In genomic region chr15:59532770-59533379, GRCh38 we compare ENCODE assay signal across 9 cellular contexts.
DNase-seq lines count a peak whose midpoint lies in the region; ATAC-seq lines count a peak whose summit lies in the region.
"Had no signal": no experiment of that assay in that cellular context is flagged by ENCODE, and none has a peak within 500 bp of the region (broad histone marks: within the 10 kb centered on the region; RNA-seq: fewer than 3 reads in every experiment).

No MANE protein-coding gene starts in this region.

- H3K27ac Mint-ChIP-seq in CD4-positive, alpha-beta memory T cell, result no peak overlapping the region
- no peak overlapping the region for H3K27ac Mint-ChIP-seq in activated naive CD8-positive, alpha-beta T cell treated with anti-CD3 and anti-CD28 coated beads for 36 hours
- H3K27ac Mint-ChIP-seq: T-cell had no signal

- ATAC-seq in GM21515 (IDR thresholded peaks at IDR 0.05; ENCODE audit: unreplicated experiment) (peak; percentile 60), HG02840 (IDR thresholded peaks at IDR 0.05; ENCODE audit: low FRiP score, unreplicated experiment) (no peak)
- ATAC-seq in stimulated activated naive CD8-positive, alpha-beta T cell treated with anti-CD3 and anti-CD28 coated beads, Interleukin-15, Interleukin-2, amounts not matched to agents 100 U/mL and 50 U/mL, for 24 hours, result peak; percentile 38

- POLR2A ChIA-PET in CD4-positive, alpha-beta memory T cell (lab: Charles Lee; ENCODE audit: partially characterized antibody), result no interaction called here

- peaks cover 6% of the 10 kb centered on the region for H3K4me1 ChIP-seq in CD4-positive, alpha-beta memory T cell (ENCODE audit: insufficient read depth, low read length)

- CTCF ChIA-PET in CD4-positive, alpha-beta memory T cell (lab: Charles Lee; ENCODE audit: partially characterized antibody), result interaction anchor here (0.6 to 6.5 kb wide), 17 partner anchors 9 to 1304 kb away, joined by 3 to 72 read pairs (median 3); partner anchors contain the start of gene GTF2A2

- intact Hi-C loops in CD4-positive, alpha-beta memory T cell (cut with micrococcal nuclease), result no loop called here

- peaks cover 0 to 7% (median 5%) of the 10 kb centered on the region in 4 donors for H3K4me1 Mint-ChIP-seq in CD4-positive, alpha-beta memory T cell
- peaks cover 7% of the 10 kb centered on the region for H3K4me1 Mint-ChIP-seq in activated naive CD8-positive, alpha-beta T cell treated with anti-CD3 and anti-CD28 coated beads for 36 hours

- no peaks in the 10 kb centered on the region for H3K36me3 Mint-ChIP-seq in CD4-positive, alpha-beta memory T cell
- no peaks in the 10 kb centered on the region for H3K36me3 Mint-ChIP-seq in activated naive CD8-positive, alpha-beta T cell treated with anti-CD3 and anti-CD28 coated beads for 36 hours
- H3K36me3 Mint-ChIP-seq: T-cell had no signal

- H3K27me3 Mint-ChIP-seq in CD4-positive, alpha-beta memory T cell, result peaks cover 1 to 3% of the 10 kb centered on the region in 2 donors
- peaks cover 12% of the 10 kb centered on the region for H3K27me3 Mint-ChIP-seq in activated naive CD8-positive, alpha-beta T cell treated with anti-CD3 and anti-CD28 coated beads for 36 hours

- DNase-seq in CD4-positive, alpha-beta memory T cell, result peak in 4 of 5 donors; percentile 10 to 26 (median 16)
- peak; percentile 36 for DNase-seq in NCI-H460 (ENCODE audit: extremely low read depth, low read depth)
- DNase-seq in activated naive CD8-positive, alpha-beta T cell treated with anti-CD3 and anti-CD28 coated beads for 36 hours, result peak; percentile 16
- DNase-seq in iPS-NIHi11 (ENCODE audit: low spot score), result peak; percentile 47
- DNase-seq in stimulated activated naive CD8-positive, alpha-beta T cell treated with anti-CD3 and anti-CD28 coated beads, Interleukin-15, Interleukin-2, amounts not matched to agents 100 U/mL and 50 U/mL, for 24 hours, result peak; percentile 29
- DNase-seq in ureter (ENCODE audit: low spot score), result no peak

- no peaks in the 10 kb centered on the region for H3K36me3 ChIP-seq in CD4-positive, alpha-beta memory T cell (ENCODE audit: insufficient read depth, low read length)

- no peak overlapping the region for H3K27ac ChIP-seq in CD4-positive, alpha-beta memory T cell (ENCODE audit: low read depth, low read length)

- H3K9me3 Mint-ChIP-seq in CD4-positive, alpha-beta memory T cell, result no peaks in the 10 kb centered on the region
- H3K9me3 Mint-ChIP-seq in activated naive CD8-positive, alpha-beta T cell treated with anti-CD3 and anti-CD28 coated beads for 36 hours, result no peaks in the 10 kb centered on the region
- H3K9me3 Mint-ChIP-seq: T-cell had no signal

- H3K4me3 Mint-ChIP-seq in CD4-positive, alpha-beta memory T cell, result no peak overlapping the region
- no peak overlapping the region for H3K4me3 Mint-ChIP-seq in activated naive CD8-positive, alpha-beta T cell treated with anti-CD3 and anti-CD28 coated beads for 36 hours
- H3K4me3 Mint-ChIP-seq: T-cell had no signal

- H3K27me3 ChIP-seq in CD4-positive, alpha-beta memory T cell (ENCODE audit: insufficient read depth, low read length), result no peaks in the 10 kb centered on the region

- H3K4me3 ChIP-seq in CD4-positive, alpha-beta memory T cell (ENCODE audit: low read length in 2 of 2), result no peak overlapping the region

- no peaks in the 10 kb centered on the region for H3K9me3 ChIP-seq in CD4-positive, alpha-beta memory T cell (ENCODE audit: control insufficient read depth in 1 of 2, low read length in 2 of 2)
